10 cellular contexts compared by ENCODE assay signal in genomic region chr11:67278939-67279588, GRCh38. TPM values are rescaled to one million over a fixed set of nuclear protein-coding genes. Genes with fewer than 3 reads are reported as not detected.
DNase-seq lines count a peak whose midpoint lies in the region; ATAC-seq and TF ChIP-seq lines count a peak whose summit lies in the region.
"Had no signal": no experiment of that assay in that cellular context is flagged by ENCODE, and none has a peak within 500 bp of the region (broad histone marks: within the 10 kb centered on the region; RNA-seq: fewer than 3 reads in every experiment).

No MANE protein-coding gene starts in this region.

- H2AFZ ChIP-seq in OCI-LY1 (ENCODE audit: low read length): no peak overlapping the region

- no peaks in the 10 kb centered on the region for H3K9me2 ChIP-seq in OCI-LY1 (ENCODE audit: low read depth, low read length)

- no peaks in the 10 kb centered on the region for H3K9me3 Mint-ChIP-seq in CD4-positive, alpha-beta T cell
- no peaks in the 10 kb centered on the region for H3K9me3 Mint-ChIP-seq in nephron progenitor cell

- H3K4me2 ChIP-seq in OCI-LY1 (ENCODE audit: low read length): no peak overlapping the region

- H3F3A ChIP-seq in OCI-LY1 (ENCODE audit: insufficient read depth, low read length): no peaks in the 10 kb centered on the region

- H3K27me3 ChIP-seq in CD4-positive, alpha-beta T cell (ENCODE audit: control insufficient read depth, insufficient read depth, low read length): no peaks in the 10 kb centered on the region
- H3K27me3 ChIP-seq in OCI-LY1 (ENCODE audit: insufficient read depth, low read length): no peaks in the 10 kb centered on the region
- no peaks in the 10 kb centered on the region for H3K27me3 ChIP-seq in duodenal mucosa (ENCODE audit: control insufficient read depth in 1 of 2, insufficient read depth in 2 of 2, low read length in 2 of 2)
- H3K27me3 ChIP-seq in WERI-Rb-1 (ENCODE audit: insufficient read depth, low read depth, severe bottlenecking): no peaks in the 10 kb centered on the region

- no peaks in the 10 kb centered on the region for H4K20me1 ChIP-seq in OCI-LY1 (ENCODE audit: insufficient read depth, low read length)

- no peaks in the 10 kb centered on the region for H3K27me3 Mint-ChIP-seq in CD4-positive, alpha-beta T cell
- peaks cover 2% of the 10 kb centered on the region for H3K27me3 Mint-ChIP-seq in nephron progenitor cell (ENCODE audit: low read depth, poor library complexity)

- CTCF ChIA-PET in CD4-positive, alpha-beta T cell (lab: Charles Lee): interaction anchor here (0.5 to 2.2 kb wide), 4 partner anchors 10 to 108 kb away, joined by 3 to 18 read pairs (median 4); no protein-coding TSS in a partner anchor

- H3K27ac ChIP-seq in CD4-positive, alpha-beta T cell (ENCODE audit: low read depth, low read length): peak overlapping the region; percentile 97
- peak overlapping the region; percentile 98 for H3K27ac ChIP-seq in OCI-LY1 (ENCODE audit: low read depth, low read length, poor library complexity, severe bottlenecking)
- H3K27ac ChIP-seq in duodenal mucosa (ENCODE audit: low read depth, low read length): peak overlapping the region; percentile 32
- no peak overlapping the region for H3K27ac ChIP-seq in WERI-Rb-1

- no peak for DNase-seq in CD4-positive, alpha-beta T cell
- DNase-seq in posterior vena cava (ENCODE audit: low spot score) (peak; percentile 62), WERI-Rb-1 (no peak), nephron progenitor cell (no peak), cerebellum (ENCODE audit: low spot score) (no peak), globus pallidus (ENCODE audit: low spot score) (no peak)
- DNase-seq: midbrain, NCI-H1436 had no signal

- TF ChIP-seq CTCF in CD4-positive, alpha-beta T cell (IDR thresholded peaks at IDR 0.05): no peak
- no peak for TF ChIP-seq CTCF in OCI-LY1 (IDR thresholded peaks at IDR 0.05; ENCODE audit: low read length)
- TF ChIP-seq CTCF in WERI-Rb-1 (IDR thresholded peaks at IDR 0.05; ENCODE audit: low read depth, low read length): no peak
- no peak for TF ChIP-seq CTCF in nephron progenitor cell (IDR thresholded peaks at IDR 0.05)

- peak overlapping the region; percentile 34 for H3K4me3 Mint-ChIP-seq in CD4-positive, alpha-beta T cell
- H3K4me3 Mint-ChIP-seq in nephron progenitor cell: no peak overlapping the region

- H3K36me3 Mint-ChIP-seq in CD4-positive, alpha-beta T cell (ENCODE audit: low read depth): peaks cover 86% of the 10 kb centered on the region
- peaks cover 7% of the 10 kb centered on the region for H3K36me3 Mint-ChIP-seq in nephron progenitor cell (ENCODE audit: low read depth)

- peaks cover 52% of the 10 kb centered on the region for H3K4me1 Mint-ChIP-seq in CD4-positive, alpha-beta T cell (ENCODE audit: low read depth)
- H3K4me1 Mint-ChIP-seq in nephron progenitor cell: peaks cover 35% of the 10 kb centered on the region

- POLR2A ChIA-PET in CD4-positive, alpha-beta T cell (lab: Charles Lee): interaction anchor here (1.8 to 5.3 kb wide), 3 partner anchors 9 to 11 kb away, joined by 15 to 191 read pairs (median 65); partner anchors contain the start of genes ANKRD13D and GRK2

- no peaks in the 10 kb centered on the region for H3K9me3 ChIP-seq in CD4-positive, alpha-beta T cell (ENCODE audit: control insufficient read depth, low read length)
- no peaks in the 10 kb centered on the region for H3K9me3 ChIP-seq in OCI-LY1 (ENCODE audit: low read length)
- H3K9me3 ChIP-seq in duodenal mucosa (ENCODE audit: control insufficient read depth in 1 of 2, low read length in 2 of 2): no peaks in the 10 kb centered on the region
- H3K9me3 ChIP-seq in WERI-Rb-1 (ENCODE audit: severe bottlenecking): no peaks in the 10 kb centered on the region

- H3K27ac Mint-ChIP-seq in CD4-positive, alpha-beta T cell: peak overlapping the region; percentile 90
- no peak overlapping the region for H3K27ac Mint-ChIP-seq in nephron progenitor cell

- no peak overlapping the region for H3K4me3 ChIP-seq in OCI-LY1 (ENCODE audit: low read depth, low read length, poor library complexity, severe bottlenecking)
- no peak overlapping the region for H3K4me3 ChIP-seq in duodenal mucosa (ENCODE audit: low read depth in 1 of 2, low read length in 2 of 2)
- no peak overlapping the region for H3K4me3 ChIP-seq in WERI-Rb-1 (ENCODE audit: low read depth, low read length)

- H3K4me1 ChIP-seq in OCI-LY1 (ENCODE audit: insufficient read depth, low read length, severe bottlenecking) (peaks cover 45% of the 10 kb centered on the region), duodenal mucosa (ENCODE audit: control insufficient read depth in 1 of 2, insufficient read depth in 2 of 2, low read length in 2 of 2) (peaks cover 38 to 53% of the 10 kb centered on the region in 2 donors)

- ATAC-seq in CD4-positive, alpha-beta T cell (ENCODE audit: poor library complexity): no peak

- peak overlapping the region; percentile 78; the same call in 1 of the 2 replicates for H3K9ac ChIP-seq in OCI-LY1 (ENCODE audit: low read length)
- peak overlapping the region in 1 of 2 donors; percentile 44 for H3K9ac ChIP-seq in duodenal mucosa (ENCODE audit: low read depth in 1 of 2, low read length in 2 of 2)

- peaks cover 82% of the 10 kb centered on the region for H3K36me3 ChIP-seq in OCI-LY1 (ENCODE audit: insufficient read depth, low read length)
- H3K36me3 ChIP-seq in duodenal mucosa (ENCODE audit: control insufficient read depth in 1 of 2, insufficient read depth in 2 of 2, low read length in 2 of 2): peaks cover 50 to 66% of the 10 kb centered on the region in 2 donors
- H3K36me3 ChIP-seq in WERI-Rb-1: peaks cover 63% of the 10 kb centered on the region

- H3K79me2 ChIP-seq in OCI-LY1 (ENCODE audit: insufficient read depth, low read length): peaks cover 7% of the 10 kb centered on the region; the same call in 1 of the 2 replicates

- intact Hi-C loops in CD4-positive, alpha-beta T cell (cut with DNase I, micrococcal nuclease): no loop called here
- intact Hi-C loops in posterior vena cava (cut with DNase I): no loop called here

RNA-seq across cellular contexts. Expression of gene ANKRD13D, which starts 10.0 kb away (rescaled TPM):
- 100 to 1,000 TPM; 160 to 161 TPM for total RNA-seq in CD4-positive, alpha-beta T cell
- 10 to 100 TPM; 40.7 to 42.8 TPM for total RNA-seq in posterior vena cava
- 31.1 TPM for total RNA-seq in cerebellum

RNA-seq across cellular contexts. Expression of gene GRK2, which starts 12.8 kb away (rescaled TPM):
- total RNA-seq in CD4-positive, alpha-beta T cell: 100 to 1,000 TPM; 309 to 325 TPM
- 10 to 100 TPM; 50.4 to 58.2 TPM for total RNA-seq in posterior vena cava
- total RNA-seq in cerebellum: 32.6 TPM

RNA-seq across cellular contexts. Expression of gene SSH3, which starts 24.3 kb away (rescaled TPM):
- total RNA-seq in CD4-positive, alpha-beta T cell: 1 to 10 TPM; 8.5 to 8.8 TPM
- 10 to 100 TPM; 23.5 to 26.2 TPM for total RNA-seq in posterior vena cava
- 3.4 TPM for total RNA-seq in cerebellum
